In genomic region chr20:59016795-59017492, GRCh38 we compare ENCODE assay signal across 13 cellular contexts. TPM values are rescaled to one million over a fixed set of nuclear protein-coding genes. Genes with fewer than 3 reads are reported as not detected.
DNase-seq lines count a peak whose midpoint lies in the region; ATAC-seq and TF ChIP-seq lines count a peak whose summit lies in the region.
"Had no signal": no experiment of that assay in that cellular context is flagged by ENCODE, and none has a peak within 500 bp of the region (broad histone marks: within the 10 kb centered on the region; RNA-seq: fewer than 3 reads in every experiment).

No MANE protein-coding gene starts in this region.

- TF ChIP-seq CTCF in mammary epithelial cell (conservative IDR thresholded peaks at IDR 0.05 in 1 of 2, IDR thresholded peaks at IDR 0.05 in 1 of 2; ENCODE audit: extremely low read depth in 1 of 2, insufficient read depth in 1 of 2, low read depth in 1 of 2, low read length in 2 of 2), result no peak

- CTCF ChIA-PET in T-cell (lab: Charles Lee), result no interaction called here
- CTCF ChIA-PET in mammary epithelial cell (lab: Charles Lee; ENCODE audit: low non-redundant PET), result no interaction called here

- no peak overlapping the region for H3K9ac ChIP-seq in mammary epithelial cell (ENCODE audit: insufficient read depth, low read length)

- intact Hi-C loops in mammary epithelial cell (cut with micrococcal nuclease), result no loop called here

- POLR2A ChIA-PET in T-cell (lab: Charles Lee), result interaction anchor here in 1 of 2 donors (0.5 to 1.0 kb wide), 2 partner anchors 15 to 42 kb away, joined by 5 read pairs; partner anchors contain the start of gene ATP5F1E

- no peaks in the 10 kb centered on the region for H3K36me3 ChIP-seq in mammary epithelial cell (ENCODE audit: insufficient read depth, low read length)
- H3K36me3 ChIP-seq: suprapubic skin had no signal

- H3K9me3 ChIP-seq in mammary epithelial cell (replicated peaks; ENCODE audit: insufficient read depth, low read length), result no peaks in the 10 kb centered on the region
- H3K9me3 ChIP-seq: body of pancreas, suprapubic skin had no signal

- H3K9me3 Mint-ChIP-seq in T-cell, result no peaks in the 10 kb centered on the region
- no peaks in the 10 kb centered on the region for H3K9me3 Mint-ChIP-seq in stimulated activated effector memory CD8-positive, alpha-beta T cell treated with anti-CD3 and anti-CD28 coated beads, Interleukin-12 subunit alpha, Interleukin-12 subunit beta, amount 100 ng/mL, for 72 hours

- no TSS peak for BruUV-seq in mammary epithelial cell (replicated peaks; lab: Mats Ljungman, UMichigan)

- no peak overlapping the region for H3K4me3 ChIP-seq in mammary epithelial cell (replicated peaks in 1 of 3; ENCODE audit: insufficient read depth in 1 of 3, low read depth in 2 of 3, low read length in 3 of 3)
- H3K4me3 ChIP-seq: body of pancreas, suprapubic skin had no signal

- H3K4me1 ChIP-seq in mammary epithelial cell (ENCODE audit: insufficient read depth, low read length), result peaks cover 24% of the 10 kb centered on the region
- H3K4me1 ChIP-seq: body of pancreas had no signal

- H3K27ac Mint-ChIP-seq in T-cell, result peak overlapping the region; percentile 23 to 40
- peak overlapping the region; percentile 54 for H3K27ac Mint-ChIP-seq in stimulated activated effector memory CD8-positive, alpha-beta T cell treated with anti-CD3 and anti-CD28 coated beads, Interleukin-12 subunit alpha, Interleukin-12 subunit beta, amount 100 ng/mL, for 72 hours

- no peaks in the 10 kb centered on the region for H3K79me2 ChIP-seq in mammary epithelial cell (ENCODE audit: insufficient read depth, low read length)

- peak overlapping the region; percentile 74 for H2AFZ ChIP-seq in mammary epithelial cell (ENCODE audit: low read depth, low read length)

- no peaks in the 10 kb centered on the region for H3K27me3 Mint-ChIP-seq in T-cell

- peak; percentile 66 for DNase-seq in activated effector memory CD4-positive, alpha-beta T cell treated with anti-CD3 and anti-CD28 coated beads, Interleukin-2, amount 50 U/mL, for 16 hours
- DNase-seq in activated effector memory CD4-positive, alpha-beta T cell treated with Interleukin-2 at 50 U/mL for 16 hours, result no peak
- DNase-seq in T-cell (peak in 1 of 34 experiments; percentile 22), mammary epithelial cell (no peak), AG08396 (ENCODE audit: low spot score) (no peak), kidney glomerular epithelial cell (lab: John Stamatoyannopoulos, UW) (no peak), GM19238 (ENCODE audit: insufficient read length, low spot score) (no peak)
- no peak for DNase-seq in stimulated activated effector memory CD8-positive, alpha-beta T cell treated with anti-CD3 and anti-CD28 coated beads, Interleukin-12 subunit alpha, Interleukin-12 subunit beta, amount 100 ng/mL, for 72 hours (ENCODE audit: low spot score in 2 of 2)
- DNase-seq: NCI-H1105, nucleus accumbens had no signal

- WGBS in mammary epithelial cell (ENCODE audit: low coverage, missing lambda C conversion rate), result 3% methylated on average over 4 of the region's 4 CpGs

- ATAC-seq in T-cell (replicated peaks in 1 of 4), result peak; percentile 36 to 61 (median 40)
- ATAC-seq in stimulated activated effector memory CD8-positive, alpha-beta T cell treated with anti-CD3 and anti-CD28 coated beads, Interleukin-12 subunit alpha, Interleukin-12 subunit beta, amount 100 ng/mL, for 72 hours, result no peak
- ATAC-seq: body of pancreas, left colon had no signal

- H3K36me3 Mint-ChIP-seq in T-cell, result no peaks in the 10 kb centered on the region
- H3K36me3 Mint-ChIP-seq in stimulated activated effector memory CD8-positive, alpha-beta T cell treated with anti-CD3 and anti-CD28 coated beads, Interleukin-12 subunit alpha, Interleukin-12 subunit beta, amount 100 ng/mL, for 72 hours, result peaks cover 17% of the 10 kb centered on the region

- H3K4me3 Mint-ChIP-seq in T-cell, result peak overlapping the region in 1 of 3 donors; percentile 42
- H3K4me3 Mint-ChIP-seq in stimulated activated effector memory CD8-positive, alpha-beta T cell treated with anti-CD3 and anti-CD28 coated beads, Interleukin-12 subunit alpha, Interleukin-12 subunit beta, amount 100 ng/mL, for 72 hours, result no peak overlapping the region

- H3K4me2 ChIP-seq in mammary epithelial cell (ENCODE audit: insufficient read depth, low read depth, low read length), result peak overlapping the region; percentile 36

- in situ Hi-C loops in mammary epithelial cell (cut with MboI; ENCODE audit: low sequenced_read_pairs in 2 of 2), result no loop called here

- peaks cover 38 to 47% (median 46%) of the 10 kb centered on the region in 3 donors for H3K4me1 Mint-ChIP-seq in T-cell
- peaks cover 67% of the 10 kb centered on the region for H3K4me1 Mint-ChIP-seq in stimulated activated effector memory CD8-positive, alpha-beta T cell treated with anti-CD3 and anti-CD28 coated beads, Interleukin-12 subunit alpha, Interleukin-12 subunit beta, amount 100 ng/mL, for 72 hours

- no peaks in the 10 kb centered on the region for H3K27me3 ChIP-seq in mammary epithelial cell (ENCODE audit: insufficient read depth, low read length)
- H3K27me3 ChIP-seq: body of pancreas, suprapubic skin had no signal

- no peaks in the 10 kb centered on the region for H4K20me1 ChIP-seq in mammary epithelial cell (ENCODE audit: insufficient read depth, low read length)

- dilution Hi-C loops in mammary epithelial cell (cut with HindIII; ENCODE audit: low sequenced_read_pairs), result no loop called here

- H3K27ac ChIP-seq in mammary epithelial cell (ENCODE audit: insufficient read depth, low read depth, low read length), result no peak overlapping the region
- H3K27ac ChIP-seq: suprapubic skin had no signal

RNA-seq across cellular contexts. Expression of gene TUBB1, which starts 2.3 kb away (rescaled TPM):
- total RNA-seq in T-cell (1 to 10 TPM in 1 of 5 donors, under 1 TPM in 1, not detected in 3; 0.56 to 5.0 TPM), mammary epithelial cell (not detected)
- polyA plus RNA-seq in mammary epithelial cell, result 0.01 TPM
- not detected for polyA minus RNA-seq in mammary epithelial cell
- total RNA-seq: body of pancreas, left colon had no signal

RNA-seq across cellular contexts. Expression of gene CTSZ, which starts 9.9 kb away (rescaled TPM):
- total RNA-seq in T-cell, result 10 to 100 TPM; 16.8 to 37.1 (median 26.1) TPM
- total RNA-seq in mammary epithelial cell, result 100 to 1,000 TPM; 138 to 139 TPM
- 156 TPM for polyA plus RNA-seq in mammary epithelial cell
- 116 TPM for polyA minus RNA-seq in mammary epithelial cell

RNA-seq across cellular contexts. Expression of gene ATP5F1E, which starts 15.2 kb away (rescaled TPM):
- total RNA-seq in T-cell, result 100 to 1,000 TPM in 1 of 5 donors, 10 to 100 TPM in 4; 50.6 to 105 (median 62.4) TPM
- total RNA-seq in mammary epithelial cell, result 10 to 100 TPM; 13.7 to 75.4 TPM
- 39.1 TPM for polyA plus RNA-seq in mammary epithelial cell
- polyA minus RNA-seq in mammary epithelial cell, result 9.7 TPM

RNA-seq across cellular contexts. Expression of gene PRELID3B, which starts 25.6 kb away (rescaled TPM):
- total RNA-seq in T-cell (10 to 100 TPM; 41.4 to 49.0 (median 43.6) TPM), mammary epithelial cell (100 to 1,000 TPM in 1 of 2 donors, 10 to 100 TPM in 1; 81.2 to 103 TPM)
- polyA plus RNA-seq in mammary epithelial cell, result 49.5 TPM
- 91.4 TPM for polyA minus RNA-seq in mammary epithelial cell

RNA-seq across cellular contexts. Expression of gene NELFCD, which starts 35.9 kb away (rescaled TPM):
- total RNA-seq in T-cell (10 to 100 TPM; 72.6 to 95.4 (median 90.4) TPM), mammary epithelial cell (10 to 100 TPM; 37.8 to 69.7 TPM)
- 84.9 TPM for polyA plus RNA-seq in mammary epithelial cell
- polyA minus RNA-seq in mammary epithelial cell, result 143 TPM
